In the genomic region with DNA sequence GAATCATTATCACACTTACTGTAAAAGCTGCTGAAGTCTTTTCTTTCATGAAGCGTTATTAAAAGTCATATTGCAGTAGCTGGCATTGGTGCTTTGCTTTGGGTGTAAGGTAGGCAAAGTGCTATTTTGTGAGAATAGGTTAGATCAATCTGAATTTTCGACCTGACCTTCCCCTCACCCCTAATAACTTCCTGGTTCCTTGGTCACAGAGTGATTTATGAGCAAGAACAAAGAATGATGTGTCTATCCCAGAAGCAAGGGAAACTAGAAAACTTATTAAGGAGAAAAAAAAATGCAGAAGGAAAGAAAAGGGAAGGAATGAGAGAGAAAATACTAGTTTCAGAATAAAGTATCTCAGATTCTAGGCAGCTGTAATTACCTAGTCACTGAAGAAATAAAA, we compare ENCODE assay signal across 15 cellular contexts.
DNase-seq lines count a peak whose midpoint lies in the region; ATAC-seq, FAIRE-seq and TF ChIP-seq lines count a peak whose summit lies in the region.
"Had no signal": no experiment of that assay in that cellular context is flagged by ENCODE, and none has a peak within 500 bp of the region (broad histone marks: within the 10 kb centered on the region; RNA-seq: fewer than 3 reads in every experiment).

No MANE protein-coding gene starts in this region.

- no peaks in the 10 kb centered on the region for H3K36me3 ChIP-seq in K562 (ENCODE audit: control insufficient read depth, insufficient read depth, low read length)

- DNase-seq in HEK293T (ENCODE audit: extremely low spot score) (no peak), K562 (ENCODE audit: extremely low read depth in 1 of 4, low spot score in 3 of 4) (no peak), mesothelial cell of epicardium (ENCODE audit: low spot score in 2 of 2, unreplicated experiment in 2 of 2) (no peak), type B pancreatic cell (ENCODE audit: extremely low spot score, unreplicated experiment) (no peak), glutamatergic neuron (no peak), activated T-cell treated with anti-CD3 and anti-CD28 coated beads for 4 hours (no peak)
- DNase-seq: Caco-2; CD8-positive, alpha-beta T cell; Kasumi-1; KBM-7 had no signal

- H3K36me3 Mint-ChIP-seq in mesothelial cell of epicardium (peaks cover 9% of the 10 kb centered on the region), type B pancreatic cell (peaks cover 8% of the 10 kb centered on the region), glutamatergic neuron (ENCODE audit: unreplicated experiment) (no peaks in the 10 kb centered on the region)
- H3K36me3 Mint-ChIP-seq: CD14-positive monocyte; CD8-positive, alpha-beta T cell had no signal

- H3K4me3 ChIP-seq in K562 = no peak overlapping the region
- H3K4me3 ChIP-seq: A549 had no signal

- 0% methylated on average over 2 of the region's 2 CpGs for WGBS in K562 (ENCODE audit: insufficient coverage, low coverage, missing lambda C conversion rate)

- H3K4me1 Mint-ChIP-seq in mesothelial cell of epicardium (peaks cover 58% of the 10 kb centered on the region), type B pancreatic cell (ENCODE audit: unreplicated experiment) (peaks cover 39% of the 10 kb centered on the region), glutamatergic neuron (ENCODE audit: low read depth, unreplicated experiment) (peaks cover 9% of the 10 kb centered on the region)
- H3K4me1 Mint-ChIP-seq: CD14-positive monocyte had no signal

- H3K9me3 Mint-ChIP-seq in mesothelial cell of epicardium = peaks cover 10% of the 10 kb centered on the region
- H3K9me3 Mint-ChIP-seq in type B pancreatic cell = peaks cover 4% of the 10 kb centered on the region
- peaks cover 2% of the 10 kb centered on the region for H3K9me3 Mint-ChIP-seq in glutamatergic neuron (ENCODE audit: unreplicated experiment)

- no peak overlapping the region for H3K9ac ChIP-seq in K562 (ENCODE audit: insufficient read depth in 1 of 2, low read depth in 2 of 2, low read length in 2 of 2)

- TF ChIP-seq POLR2A in K562 (conservative IDR thresholded peaks at IDR 0.05) = no peak

- no peak for ATAC-seq in K562
- no peak for ATAC-seq in HG03196 (IDR thresholded peaks at IDR 0.05; ENCODE audit: unreplicated experiment)
- ATAC-seq in GM21717 (IDR thresholded peaks at IDR 0.05; ENCODE audit: unreplicated experiment) = no peak
- ATAC-seq: A549; CD8-positive, alpha-beta T cell; HCT116 had no signal

- TF ChIP-seq CTCF in K562 (IDR thresholded peaks at IDR 0.05 in 2 of 3, conservative IDR thresholded peaks at IDR 0.05 in 1 of 3; ENCODE audit: insufficient read depth in 2 of 3, low read depth in 1 of 3, low read length in 3 of 3) (no peak), mesothelial cell of epicardium (IDR thresholded peaks at IDR 0.05; ENCODE audit: unreplicated experiment) (no peak), type B pancreatic cell (conservative IDR thresholded peaks at IDR 0.05) (no peak), glutamatergic neuron (IDR thresholded peaks at IDR 0.05; ENCODE audit: partially characterized antibody, unreplicated experiment) (no peak)

- no peaks in the 10 kb centered on the region for H3K79me2 ChIP-seq in K562 (ENCODE audit: control insufficient read depth, insufficient read depth, low read length)

- no peak for TF ChIP-seq RAD21 in K562 (CRISPR knock-in tag; conservative IDR thresholded peaks at IDR 0.05 in 1 of 2, IDR thresholded peaks at IDR 0.05 in 1 of 2)

- peaks cover 0 to 2% of the 10 kb centered on the region in 2 experiments; a peak in 1 of 5 replicates for H3K27me3 ChIP-seq in K562 (ENCODE audit: control insufficient read depth in 2 of 2, insufficient read depth in 2 of 2, low read length in 2 of 2)

- FAIRE-seq in K562 (lab: Jason Lieb, UNC) = no peak
- FAIRE-seq: A549 had no signal

- H3K9me3 ChIP-seq in K562 (replicated peaks; ENCODE audit: control insufficient read depth, insufficient read depth, low read depth, low read length) = no peaks in the 10 kb centered on the region
- H3K9me3 ChIP-seq: A549, Caco-2 had no signal

- H3K27ac Mint-ChIP-seq in mesothelial cell of epicardium (peak overlapping the region; percentile 95), type B pancreatic cell (peak overlapping the region; percentile 90), glutamatergic neuron (ENCODE audit: unreplicated experiment) (no peak overlapping the region)
- H3K27ac Mint-ChIP-seq: CD14-positive monocyte; CD8-positive, alpha-beta T cell had no signal

- no peaks in the 10 kb centered on the region for H3K9me1 ChIP-seq in K562 (ENCODE audit: control insufficient read depth, insufficient read depth, low read length)

- POLR2A ChIA-PET in HEK293T (lab: Yijun Ruan, JAX) (no interaction called here), K562 (lab: Yijun Ruan, JAX) (no interaction called here)

- no peaks in the 10 kb centered on the region for H3K4me1 ChIP-seq in K562 (replicated peaks in 1 of 2; ENCODE audit: control insufficient read depth in 2 of 2, insufficient read depth in 2 of 2, low read length in 2 of 2)
- H3K4me1 ChIP-seq: A549, Caco-2 had no signal

- H3K4me3 Mint-ChIP-seq in mesothelial cell of epicardium = no peak overlapping the region
- peak overlapping the region; percentile 70 for H3K4me3 Mint-ChIP-seq in type B pancreatic cell
- H3K4me3 Mint-ChIP-seq in glutamatergic neuron (ENCODE audit: unreplicated experiment) = no peak overlapping the region
- H3K4me3 Mint-ChIP-seq: CD14-positive monocyte; CD8-positive, alpha-beta T cell had no signal

- no peak overlapping the region for H3K27ac ChIP-seq in K562 (ENCODE audit: extremely low read depth, low read depth, low read length)
- H3K27ac ChIP-seq: A549 had no signal

- BruUV-seq in K562 (replicated peaks; lab: Mats Ljungman, UMichigan) = no TSS peak

- H3K4me2 ChIP-seq in K562 (ENCODE audit: insufficient read depth, low read length) = no peak overlapping the region
- H3K4me2 ChIP-seq: A549 had no signal

- CTCF ChIA-PET in HEK293T (lab: Yijun Ruan, JAX) = no interaction called here
- CTCF ChIA-PET in K562 (lab: Yijun Ruan, JAX; ENCODE audit: low intra/inter-chr PET ratio) = no interaction called here

- H3K27me3 Mint-ChIP-seq in mesothelial cell of epicardium (ENCODE audit: low read depth) (no peaks in the 10 kb centered on the region), type B pancreatic cell (no peaks in the 10 kb centered on the region), glutamatergic neuron (ENCODE audit: unreplicated experiment) (no peaks in the 10 kb centered on the region)

- no peak for TF ChIP-seq EP300 in K562 (IDR thresholded peaks at IDR 0.05; ENCODE audit: low read length)

- no peaks in the 10 kb centered on the region for H4K20me1 ChIP-seq in K562 (replicated peaks; ENCODE audit: control insufficient read depth, insufficient read depth, low read length)

- intact Hi-C loops in K562 (cut with micrococcal nuclease) = no loop called here

- in situ Hi-C loops in K562 (cut with MboI) = no loop called here

- no peak overlapping the region for H2AFZ ChIP-seq in K562 (ENCODE audit: low read depth, low read length)

TF ChIP-seq in HEK293T, 16 proteins besides CTCF, POLR2A, EP300 and RAD21:
- no peak for TF ChIP-seq L3MBTL2 (conservative IDR thresholded peaks at IDR 0.05)
- TF ChIP-seq, protein P1, sequence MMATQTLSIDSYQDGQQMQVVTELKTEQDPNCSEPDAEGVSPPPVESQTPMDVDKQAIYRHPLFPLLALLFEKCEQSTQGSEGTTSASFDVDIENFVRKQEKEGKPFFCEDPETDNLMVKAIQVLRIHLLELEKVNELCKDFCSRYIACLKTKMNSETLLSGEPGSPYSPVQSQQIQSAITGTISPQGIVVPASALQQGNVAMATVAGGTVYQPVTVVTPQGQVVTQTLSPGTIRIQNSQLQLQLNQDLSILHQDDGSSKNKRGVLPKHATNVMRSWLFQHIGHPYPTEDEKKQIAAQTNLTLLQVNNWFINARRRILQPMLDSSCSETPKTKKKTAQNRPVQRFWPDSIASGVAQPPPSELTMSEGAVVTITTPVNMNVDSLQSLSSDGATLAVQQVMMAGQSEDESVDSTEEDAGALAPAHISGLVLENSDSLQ (IDR thresholded peaks at IDR 0.05) = peak; percentile 72
TF ChIP-seq in HEK293T: peak in this region for 1.

TF ChIP-seq in K562, 482 proteins besides CTCF, POLR2A, EP300 and RAD21:
- TF ChIP-seq, protein P2, sequence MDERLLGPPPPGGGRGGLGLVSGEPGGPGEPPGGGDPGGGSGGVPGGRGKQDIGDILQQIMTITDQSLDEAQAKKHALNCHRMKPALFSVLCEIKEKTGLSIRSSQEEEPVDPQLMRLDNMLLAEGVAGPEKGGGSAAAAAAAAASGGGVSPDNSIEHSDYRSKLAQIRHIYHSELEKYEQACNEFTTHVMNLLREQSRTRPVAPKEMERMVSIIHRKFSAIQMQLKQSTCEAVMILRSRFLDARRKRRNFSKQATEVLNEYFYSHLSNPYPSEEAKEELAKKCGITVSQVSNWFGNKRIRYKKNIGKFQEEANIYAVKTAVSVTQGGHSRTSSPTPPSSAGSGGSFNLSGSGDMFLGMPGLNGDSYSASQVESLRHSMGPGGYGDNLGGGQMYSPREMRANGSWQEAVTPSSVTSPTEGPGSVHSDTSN (CRISPR knock-in tag; IDR thresholded peaks at IDR 0.05; ENCODE audit: low read depth) = no peak
- TF ChIP-seq, protein P2 (tag; conservative IDR thresholded peaks at IDR 0.05; ENCODE audit: low read depth) = peak; percentile 35; the same call in 1 of the 2 replicates
- TF ChIP-seq MEIS2 (IDR thresholded peaks at IDR 0.05; ENCODE audit: partially characterized antibody) = peak; percentile 29
- TF ChIP-seq, protein P1 (IDR thresholded peaks at IDR 0.05) = peak; percentile 14; the same call in 1 of the 2 replicates
- TF ChIP-seq MYNN (IDR thresholded peaks at IDR 0.05) = no peak
- no peak for TF ChIP-seq MYNN (CRISPR knock-in tag; IDR thresholded peaks at IDR 0.05)
